8 cellular contexts compared by ENCODE assay signal in genomic region chr22:38924197-38924952, GRCh38. TPM values are rescaled to one million over a fixed set of nuclear protein-coding genes. Genes with fewer than 3 reads are reported as not detected.
DNase-seq lines count a peak whose midpoint lies in the region; ATAC-seq and TF ChIP-seq lines count a peak whose summit lies in the region.

No MANE protein-coding gene starts in this region.

- intact Hi-C loops in cardiac septum (cut with DNase I): loop anchor here (1.0 to 10.0 kb wide), 3 partner anchors 42 to 140 kb away; partner anchors contain the start of gene CBX6
- intact Hi-C loops in gastrocnemius medialis (cut with DNase I; ENCODE audit: low total_unique reads): no loop called here

- peak overlapping the region; percentile 65 for H3K27ac ChIP-seq in WERI-Rb-1
- H3K27ac ChIP-seq in gastrocnemius medialis: peak overlapping the region; percentile 66 to 83 (median 82)

- POLR2A ChIA-PET in AG04449 (lab: Yijun Ruan, JAX): no interaction called here

- CTCF ChIA-PET in AG04449 (lab: Yijun Ruan, JAX): interaction anchor here (0.7 to 1.7 kb wide), 8 partner anchors 8 to 162 kb away, joined by 3 to 7 read pairs (median 3); no protein-coding TSS in a partner anchor

- in situ Hi-C loops in gastrocnemius medialis (cut with MboI; ENCODE audit: low sequenced_read_pairs in 4 of 4): no loop called here

- H3K9me3 ChIP-seq in WERI-Rb-1 (ENCODE audit: severe bottlenecking) (no peaks in the 10 kb centered on the region), gastrocnemius medialis (no peaks in the 10 kb centered on the region)

- H3K4me1 ChIP-seq in gastrocnemius medialis: peaks cover 18 to 19% of the 10 kb centered on the region in 2 donors

- H3K4me3 ChIP-seq in AG04449 (ENCODE audit: low read depth, low read length): peak overlapping the region; percentile 37
- peak overlapping the region; percentile 34 for H3K4me3 ChIP-seq in WERI-Rb-1 (ENCODE audit: low read depth, low read length)
- H3K4me3 ChIP-seq in gastrocnemius medialis: peak overlapping the region; percentile 36 to 48 (median 39)

- peak; percentile 73 for ATAC-seq in gastrocnemius medialis

- no peak for TF ChIP-seq CTCF in AG04449 (IDR thresholded peaks at IDR 0.05; ENCODE audit: insufficient read depth, low read length, missing control alignments)
- TF ChIP-seq CTCF in WERI-Rb-1 (IDR thresholded peaks at IDR 0.05; ENCODE audit: low read depth, low read length): no peak
- TF ChIP-seq CTCF in gastrocnemius medialis (IDR thresholded peaks at IDR 0.05 in 4 of 5, conservative IDR thresholded peaks at IDR 0.05 in 1 of 5): no peak

- no peaks in the 10 kb centered on the region for H3K36me3 ChIP-seq in WERI-Rb-1
- no peaks in the 10 kb centered on the region for H3K36me3 ChIP-seq in gastrocnemius medialis

- peak; percentile 59 for DNase-seq in AG04449 (ENCODE audit: low read depth, low spot score)
- peak; percentile 86 for DNase-seq in NCI-H1105 (lab: John Stamatoyannopoulos, UW)
- DNase-seq in WERI-Rb-1: peak; percentile 29
- DNase-seq in cardiac septum (ENCODE audit: low spot score): peak; percentile 86
- DNase-seq in gastrocnemius medialis: peak in 1 of 2 donors; percentile 65
- DNase-seq in Kasumi-1 (lab: John Stamatoyannopoulos, UW): no peak
- no peak for DNase-seq in NK-92 treated with Interleukin-12 subunit alpha and Interleukin-12 subunit beta, amount 100 ng/mL, for 24 hours (lab: John Stamatoyannopoulos, UW)
- DNase-seq in activated CD4-positive, alpha-beta T cell treated with anti-CD3 and anti-CD28 coated beads, Interleukin-2, amount 50 U/mL, for 4 hours: no peak

- H3K27me3 ChIP-seq in WERI-Rb-1 (ENCODE audit: insufficient read depth, low read depth, severe bottlenecking): no peaks in the 10 kb centered on the region
- H3K27me3 ChIP-seq in gastrocnemius medialis: no peaks in the 10 kb centered on the region

- no peak for TF ChIP-seq POLR2A in gastrocnemius medialis (IDR thresholded peaks at IDR 0.05)

RNA-seq across cellular contexts. Expression of gene APOBEC3A, which starts 33.0 kb away (rescaled TPM):
- total RNA-seq in cardiac septum: 1.7 TPM
- under 1 TPM in 2 of 4 donors, not detected in 2; 0.75 to 0.76 TPM for total RNA-seq in gastrocnemius medialis

RNA-seq across cellular contexts. Expression of gene CBX6, which starts 52.4 kb away (rescaled TPM):
- total RNA-seq in cardiac septum (60.3 TPM), gastrocnemius medialis (10 to 100 TPM in 3 of 4 donors, 1 to 10 TPM in 1; 8.4 to 21.5 (median 17.7) TPM)

RNA-seq across cellular contexts. Expression of gene APOBEC3B, which starts 57.8 kb away (rescaled TPM):
- total RNA-seq in cardiac septum: 0.54 TPM
- under 1 TPM in 1 of 4 donors, not detected in 3; 0.62 TPM for total RNA-seq in gastrocnemius medialis

Comparison
In these comparisons a context has a peak if more than half of its experiments do, and no peak if none do; other contexts are left out.
1. DNase-seq: peak in AG04449 (single experiment), NCI-H1105 (single experiment), WERI-Rb-1 (single experiment) and cardiac septum (single experiment); none in Kasumi-1 (0 of 2), NK-92 treated with Interleukin-12 subunit alpha and Interleukin-12 subunit beta, amount 100 ng/mL, for 24 hours (single experiment) and activated CD4-positive, alpha-beta T cell treated with anti-CD3 and anti-CD28 coated beads, Interleukin-2, amount 50 U/mL, for 4 hours (0 of 2).
2. Peak in every context shown above with its lines, with median percentiles within 50 percentile points of each other: H3K4me3 ChIP-seq.